In the genomic region with DNA sequence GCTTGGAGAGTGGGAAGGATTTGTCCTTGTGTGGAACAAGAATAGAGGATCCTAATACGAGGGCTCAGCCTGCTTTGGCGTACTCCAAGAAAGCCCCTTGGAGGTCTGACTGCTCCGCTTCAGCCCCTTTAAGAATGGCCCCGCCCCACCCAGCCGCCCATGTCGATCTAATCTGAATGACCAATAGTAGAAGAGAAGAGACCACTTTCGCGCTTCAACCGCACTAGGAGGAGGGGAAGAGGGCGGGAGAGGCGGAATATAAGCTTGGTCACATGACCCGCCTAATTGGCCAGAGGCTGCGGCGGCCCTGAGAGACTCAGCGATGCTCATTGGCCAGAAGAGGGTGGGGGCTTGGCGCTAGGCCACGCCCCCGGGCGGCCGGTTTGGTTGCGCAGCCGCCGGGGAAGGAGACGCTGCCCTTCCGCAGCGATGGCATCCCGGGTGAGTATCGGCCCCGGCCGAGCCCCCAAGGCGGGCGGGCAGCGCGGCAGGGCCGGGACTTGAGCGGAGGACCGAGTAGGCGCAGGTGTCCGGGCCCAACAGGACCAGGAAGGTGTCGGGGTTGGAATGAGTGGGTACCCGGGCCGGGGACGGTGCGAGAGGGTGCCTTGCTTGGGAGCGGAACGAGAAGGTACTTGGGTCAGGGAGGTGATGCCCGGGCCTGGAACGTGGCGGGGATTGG, we compare ENCODE assay signal across 8 cellular contexts. TPM values are rescaled to one million over a fixed set of nuclear protein-coding genes. Genes with fewer than 3 reads are reported as not detected.
DNase-seq lines count a peak whose midpoint lies in the region; ATAC-seq, FAIRE-seq and TF ChIP-seq lines count a peak whose summit lies in the region.

A gene with protein sequence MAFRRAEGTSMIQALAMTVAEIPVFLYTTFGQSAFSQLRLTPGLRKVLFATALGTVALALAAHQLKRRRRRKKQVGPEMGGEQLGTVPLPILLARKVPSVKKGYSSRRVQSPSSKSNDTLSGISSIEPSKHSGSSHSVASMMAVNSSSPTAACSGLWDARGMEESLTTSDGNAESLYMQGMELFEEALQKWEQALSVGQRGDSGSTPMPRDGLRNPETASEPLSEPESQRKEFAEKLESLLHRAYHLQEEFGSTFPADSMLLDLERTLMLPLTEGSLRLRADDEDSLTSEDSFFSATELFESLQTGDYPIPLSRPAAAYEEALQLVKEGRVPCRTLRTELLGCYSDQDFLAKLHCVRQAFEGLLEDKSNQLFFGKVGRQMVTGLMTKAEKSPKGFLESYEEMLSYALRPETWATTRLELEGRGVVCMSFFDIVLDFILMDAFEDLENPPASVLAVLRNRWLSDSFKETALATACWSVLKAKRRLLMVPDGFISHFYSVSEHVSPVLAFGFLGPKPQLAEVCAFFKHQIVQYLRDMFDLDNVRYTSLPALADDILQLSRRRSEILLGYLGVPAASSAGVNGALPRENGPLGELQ (plus strand): TSS at position 386 of the 682 bp plus-strand sequence. CDS start 3,969 bp downstream, outside the sequence.

- H3K4me3 ChIP-seq in keratinocyte (ENCODE audit: control insufficient read depth in 2 of 3, extremely low read depth in 1 of 3, insufficient read depth in 2 of 3, low read depth in 1 of 3, low read length in 3 of 3), result peak within 1 kb of the TSS; percentile 93 to 96 (median 93)

- peak within 1 kb of the TSS; percentile 99 for H2AFZ ChIP-seq in keratinocyte (ENCODE audit: control insufficient read depth, low read length)

- peak within 1 kb of the TSS; percentile 58 for H3K27ac ChIP-seq in keratinocyte (ENCODE audit: control insufficient read depth, insufficient read depth, low read length)

- dilution Hi-C loops in keratinocyte (cut with MboI; ENCODE audit: extremely low pct_ligation_motif_present, low sequenced_read_pairs), result no loop called here

- H3K4me2 ChIP-seq in keratinocyte (ENCODE audit: control insufficient read depth, extremely low read depth, insufficient read depth, low read depth, low read length), result peak within 1 kb of the TSS; percentile 93

- DNase-seq in AG09319 (ENCODE audit: extremely low read depth, low read depth), result peak; percentile 97
- peak; percentile 95 for DNase-seq in NCI-H446 treated with DMSO at 0.1 percent for 48 hours (lab: John Stamatoyannopoulos, UW)
- peak; percentile 89 for DNase-seq in activated CD4-positive, CD25-positive, alpha-beta regulatory T cell treated with anti-CD3 and anti-CD28 coated beads, Interleukin-2, amount 50 U/mL, for 72 hours
- DNase-seq in cerebellar nuclear complex (lab: John Stamatoyannopoulos, UW), result peak; percentile 98 to 99
- peak; percentile 73 for DNase-seq in keratinocyte (ENCODE audit: low read depth, low spot score)
- DNase-seq in stimulated activated CD4-positive, alpha-beta T cell treated with anti-CD3 and anti-CD28 coated beads, Interleukin-15, amount 100 ng/mL, for 1 hour (ENCODE audit: low read depth in 1 of 2, low spot score in 1 of 2), result peak; percentile 81 to 89

- TF ChIP-seq CTCF in AG09319 (IDR thresholded peaks at IDR 0.05; ENCODE audit: low read depth, low read length) (no peak), keratinocyte (optimal IDR thresholded peaks at IDR 0.05 in 1 of 3, IDR thresholded peaks at IDR 0.05 in 1 of 3, conservative IDR thresholded peaks at IDR 0.05 in 1 of 3; ENCODE audit: extremely low read depth in 1 of 3, insufficient read depth in 2 of 3, low read length in 3 of 3) (no peak)

- H4K20me1 ChIP-seq in keratinocyte (ENCODE audit: control insufficient read depth, extremely low read depth, insufficient read depth, low read length), result no peaks in the 10 kb centered on the region

- ATAC-seq in GM19035 (IDR thresholded peaks at IDR 0.05; ENCODE audit: unreplicated experiment) (peak; percentile 98), HG03354 (IDR thresholded peaks at IDR 0.05; ENCODE audit: poor library complexity, severe bottlenecking, unreplicated experiment) (peak; percentile 97)

- no peaks in the 10 kb centered on the region for H3K9me1 ChIP-seq in keratinocyte (ENCODE audit: control insufficient read depth, extremely low read depth, insufficient read depth, low read length)

- peak; percentile 79 for FAIRE-seq in keratinocyte (lab: Jason Lieb, UNC)

- H3K4me1 ChIP-seq in keratinocyte (ENCODE audit: control insufficient read depth, extremely low read depth, insufficient read depth, low read length), result peaks cover 17% of the 10 kb centered on the region

- peaks cover 4 to 5% of the 10 kb centered on the region in 2 experiments for H3K36me3 ChIP-seq in keratinocyte (ENCODE audit: control insufficient read depth in 2 of 2, extremely low read depth in 1 of 2, insufficient read depth in 2 of 2, low read length in 2 of 2)

- no peaks in the 10 kb centered on the region for H3K9me3 ChIP-seq in keratinocyte (ENCODE audit: control insufficient read depth, low read depth, low read length)

- H3K79me2 ChIP-seq in keratinocyte (ENCODE audit: control insufficient read depth, insufficient read depth, low read length), result peaks cover 26% of the 10 kb centered on the region

- peak within 1 kb of the TSS; percentile 82 for H3K9ac ChIP-seq in keratinocyte (ENCODE audit: control insufficient read depth, extremely low read depth, insufficient read depth, low read length)

- H3K27me3 ChIP-seq in keratinocyte (ENCODE audit: control insufficient read depth, extremely low read depth, insufficient read depth, low read length), result no peaks in the 10 kb centered on the region

RNA-seq across cellular contexts. Expression of the gene that starts here (rescaled TPM):
- polyA plus RNA-seq in keratinocyte, result 8.5 to 15.0 TPM (median 9.5 TPM) in 3 replicates
- polyA plus RNA-seq in keratinocyte (2011; ENCODE audit: low read depth), result 3.8 TPM
- 3.6 and 7.1 TPM in 2 replicates for polyA plus RNA-seq in keratinocyte (2011; cell fraction: cytosol; rRNA removed)
- 42.9 and 48.3 TPM in 2 replicates for polyA plus RNA-seq in keratinocyte (2011; cell fraction: nucleus; rRNA removed)
- 10.3 and 14.9 TPM in 2 replicates for polyA plus RNA-seq in keratinocyte (2012; ENCODE audit: low replicate concordance)
- polyA minus RNA-seq in keratinocyte, result 9.5 to 13.6 TPM (median 11.8 TPM) in 3 replicates
- 11.1 TPM for polyA minus RNA-seq in keratinocyte (2011; cell fraction: cytosol; rRNA and poly(A)+ RNA removed)
- 19.4 and 25.4 TPM in 2 replicates for polyA minus RNA-seq in keratinocyte (2011; cell fraction: nucleus; rRNA and poly(A)+ RNA removed)

Comparison
In these comparisons a context has a peak if more than half of its experiments do, and no peak if none do; other contexts are left out.
1. Peak in every context shown above with its lines: DNase-seq, ATAC-seq, H3K4me3 ChIP-seq and H3K27ac ChIP-seq.